ENCODE assay signal across 20 cellular contexts in the genomic region with DNA sequence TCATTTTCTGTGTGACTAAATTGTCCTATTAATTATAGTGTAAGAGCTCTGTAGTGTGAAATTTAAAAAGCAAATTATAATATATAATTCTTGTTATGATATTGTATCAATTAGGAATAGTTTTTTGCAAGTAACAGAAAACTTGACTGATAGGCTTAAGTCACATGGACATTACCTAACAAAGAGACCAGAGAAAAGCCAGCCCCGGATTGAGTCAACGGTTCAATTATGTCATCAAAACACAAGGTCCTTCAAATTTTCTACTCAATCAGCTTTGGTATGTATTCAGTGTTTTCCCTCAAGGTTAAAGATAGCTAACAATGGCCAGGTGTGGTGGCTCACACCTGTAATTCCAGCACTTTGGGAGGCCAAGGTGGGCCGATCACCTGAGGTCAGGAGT.
DNase-seq lines count a peak whose midpoint lies in the region; ATAC-seq and FAIRE-seq lines count a peak whose summit lies in the region.
"Had no signal": no experiment of that assay in that cellular context is flagged by ENCODE, and none has a peak within 500 bp of the region (broad histone marks: within the 10 kb centered on the region; RNA-seq: fewer than 3 reads in every experiment).

No MANE protein-coding gene starts in this region.

- H3K4me2 ChIP-seq in GM23248 (ENCODE audit: unreplicated experiment), result no peak overlapping the region
- H3K4me2 ChIP-seq: BLaER1 had no signal

- H4K20me1 ChIP-seq in GM23248 (ENCODE audit: insufficient read depth), result no peaks in the 10 kb centered on the region
- H4K20me1 ChIP-seq: BLaER1 had no signal

- no peak overlapping the region for H3K4me3 ChIP-seq in GM23248
- no peak overlapping the region for H3K4me3 ChIP-seq in small intestine (ENCODE audit: low read depth in 1 of 2, low read length in 2 of 2)
- H3K4me3 ChIP-seq in H7 (ENCODE audit: insufficient read depth, low read depth, low read length), result no peak overlapping the region
- H3K4me3 ChIP-seq: BLaER1, SJCRH30 had no signal

- no peaks in the 10 kb centered on the region for H3K9me2 ChIP-seq in GM23248 (ENCODE audit: insufficient read depth)

- peaks cover 22% of the 10 kb centered on the region for H3F3A ChIP-seq in GM23248 (ENCODE audit: insufficient read depth)

- H3K9ac ChIP-seq in GM23248, result no peak overlapping the region
- H3K9ac ChIP-seq: BLaER1 had no signal

- no peak for ATAC-seq in HG02588 (IDR thresholded peaks at IDR 0.05; ENCODE audit: unreplicated experiment)
- ATAC-seq: HCT116 had no signal

- H3K9me3 ChIP-seq in GM23248 (ENCODE audit: low read depth) (no peaks in the 10 kb centered on the region), small intestine (ENCODE audit: control insufficient read depth, low read depth) (no peaks in the 10 kb centered on the region)
- H3K9me3 ChIP-seq: BLaER1, Caco-2 had no signal

- no peak overlapping the region for H2AFZ ChIP-seq in GM23248

- H3K36me3 ChIP-seq in GM23248 (ENCODE audit: low read depth) (no peaks in the 10 kb centered on the region), small intestine (ENCODE audit: control insufficient read depth in 2 of 2, insufficient read depth in 2 of 2, low read length in 2 of 2) (no peaks in the 10 kb centered on the region), H7 (replicated peaks; ENCODE audit: control insufficient read depth, insufficient read depth, low read length) (no peaks in the 10 kb centered on the region)
- H3K36me3 ChIP-seq: BLaER1, SJCRH30 had no signal

- H3K27me3 ChIP-seq in GM23248 (replicated peaks; ENCODE audit: insufficient read depth) (no peaks in the 10 kb centered on the region), small intestine (ENCODE audit: control insufficient read depth in 2 of 2, insufficient read depth in 2 of 2, low read length in 2 of 2) (no peaks in the 10 kb centered on the region), H7 (ENCODE audit: control insufficient read depth, insufficient read depth, low read length) (no peaks in the 10 kb centered on the region)
- H3K27me3 ChIP-seq: BLaER1, SJCRH30 had no signal

- H3K27ac ChIP-seq in GM23248, result no peak overlapping the region
- no peak overlapping the region for H3K27ac ChIP-seq in small intestine (ENCODE audit: low read depth in 1 of 2, low read length in 1 of 2)
- H3K27ac ChIP-seq: BLaER1, SJCRH30 had no signal

- H3K79me2 ChIP-seq in GM23248 (ENCODE audit: insufficient read depth), result no peaks in the 10 kb centered on the region

- in situ Hi-C loops in GM23248 (cut with MboI), result no loop called here

- FAIRE-seq in RCC 7860 (lab: Jason Lieb, UNC) (no peak), small intestine (lab: Jason Lieb, UNC) (peak; percentile 59)
- FAIRE-seq: G401.6, GM12892 had no signal

- 63 to 65% methylated on average over 3 of the region's 3 CpGs for WGBS in GM23248 (ENCODE audit: low coverage in 1 of 2, low lambda C conversion rate in 2 of 2, missing lambda C conversion rate in 2 of 2), 2 experiments
- 83 to 93% (median 89%) methylated on average over 2 to 3 of the region's 3 CpGs for WGBS in small intestine, 3 donors

- H3K4me1 ChIP-seq in GM23248 (ENCODE audit: insufficient read depth), result peaks cover 21% of the 10 kb centered on the region
- peaks cover 8% of the 10 kb centered on the region in 2 donors for H3K4me1 ChIP-seq in small intestine (ENCODE audit: control insufficient read depth in 2 of 2, insufficient read depth in 1 of 2, low read depth in 1 of 2, low read length in 1 of 2)
- H3K4me1 ChIP-seq: BLaER1 had no signal

- peak; percentile 18 for DNase-seq in GM23248
- peak; percentile 21 for DNase-seq in RCC 7860 (ENCODE audit: low spot score)
- DNase-seq in dedifferentiated amniotic fluid mesenchymal stem cell (ENCODE audit: extremely low spot score), result peak; percentile 14
- no peak for DNase-seq in small intestine
- DNase-seq in H7, result no peak
- DNase-seq in DMS 273 treated with DMSO at 0.1 percent for 48 hours (lab: John Stamatoyannopoulos, UW), result no peak
- DNase-seq: ACHN; Caco-2; CD4-positive, alpha-beta T cell; Kasumi-1; NCI-H1694; NCI-H2081 treated with DMSO at 0.1 percent for 48 hours; NCI-H446; NCI-H526 treated with DMSO at 0.1 percent for 48 hours; SJCRH30 had no signal

Comparison
In these comparisons a context has a peak if more than half of its experiments do, and no peak if none do; other contexts are left out.
1. DNase-seq: peak in GM23248 (single experiment), RCC 7860 (single experiment) and dedifferentiated amniotic fluid mesenchymal stem cell (single experiment); none in small intestine (single experiment), H7 (single experiment) and DMS 273 treated with DMSO at 0.1 percent for 48 hours (single experiment).